Comparison of ENCODE assay signal across 8 cellular contexts in the genomic region with DNA sequence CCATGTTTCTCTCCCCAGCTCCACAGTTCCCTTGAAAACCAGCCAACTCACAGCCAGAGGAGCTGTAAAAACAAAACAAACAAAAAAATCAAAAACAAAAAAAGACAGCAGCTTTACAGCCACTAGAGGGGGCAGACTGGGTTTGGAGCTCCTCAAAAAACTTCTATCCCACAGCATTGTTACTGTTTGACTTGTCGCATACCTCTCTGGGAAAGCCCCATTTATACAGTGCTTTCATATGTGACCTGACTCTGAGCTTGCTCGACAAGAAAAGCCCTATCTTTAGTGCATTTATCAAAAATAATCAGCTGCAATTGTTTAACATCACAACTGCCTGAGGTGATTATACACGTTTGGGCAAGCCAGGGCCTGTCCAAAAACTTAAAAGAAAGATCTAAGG. TPM values are rescaled to one million over a fixed set of nuclear protein-coding genes. Genes with fewer than 3 reads are reported as not detected.
DNase-seq lines count a peak whose midpoint lies in the region; ATAC-seq and TF ChIP-seq lines count a peak whose summit lies in the region.

No MANE protein-coding gene starts in this region.

- H3K27ac Mint-ChIP-seq in CD4-positive, alpha-beta memory T cell: no peak overlapping the region

- H3K4me1 Mint-ChIP-seq in CD4-positive, alpha-beta memory T cell: no peaks in the 10 kb centered on the region

- H3K4me2 ChIP-seq in osteoblast (ENCODE audit: insufficient read depth, low read length): no peak overlapping the region

- no peaks in the 10 kb centered on the region for H4K20me1 ChIP-seq in osteoblast (ENCODE audit: insufficient read depth, low read length)

- no peaks in the 10 kb centered on the region for H3K9me3 Mint-ChIP-seq in CD4-positive, alpha-beta memory T cell

- intact Hi-C loops in CD4-positive, alpha-beta memory T cell (cut with micrococcal nuclease): no loop called here

- no peak overlapping the region for H3K4me3 ChIP-seq in CD4-positive, alpha-beta memory T cell (ENCODE audit: low read length in 2 of 2)
- H3K4me3 ChIP-seq in osteoblast (ENCODE audit: insufficient read depth, low read length): no peak overlapping the region

- peaks cover 2 to 7% of the 10 kb centered on the region in 2 donors for H3K27me3 Mint-ChIP-seq in CD4-positive, alpha-beta memory T cell

- DNase-seq in CD4-positive, alpha-beta memory T cell: peak in 3 of 5 donors; percentile 7 to 20 (median 9)
- DNase-seq in NCI-H2171 treated with DMSO at 0.1 percent for 48 hours (lab: John Stamatoyannopoulos, UW): peak; percentile 64
- DNase-seq in dermis microvascular lymphatic vessel endothelial cell (ENCODE audit: low read depth in 2 of 2): peak; percentile 60 to 76
- peak; percentile 35 for DNase-seq in osteoblast (ENCODE audit: insufficient read length, low spot score, missing footprints)
- no peak for DNase-seq in DMS153 treated with DMSO at 0.1 percent for 48 hours (lab: John Stamatoyannopoulos, UW; ENCODE audit: unreplicated experiment)
- DNase-seq in DMS153 (lab: John Stamatoyannopoulos, UW): no peak

- no peak overlapping the region for H3K27ac ChIP-seq in CD4-positive, alpha-beta memory T cell (ENCODE audit: low read depth, low read length)
- H3K27ac ChIP-seq in osteoblast (ENCODE audit: low read depth, low read length): no peak overlapping the region

- TF ChIP-seq CTCF in osteoblast (IDR thresholded peaks at IDR 0.05; ENCODE audit: extremely low read depth, low read depth, low read length): peak; percentile 75

- H3K79me2 ChIP-seq in osteoblast (ENCODE audit: insufficient read depth, low read length): no peaks in the 10 kb centered on the region

- H2AFZ ChIP-seq in osteoblast (ENCODE audit: low read length): peak overlapping the region; percentile 10

- no peaks in the 10 kb centered on the region for H3K9me3 ChIP-seq in CD4-positive, alpha-beta memory T cell (ENCODE audit: control insufficient read depth in 1 of 2, low read length in 2 of 2)
- no peaks in the 10 kb centered on the region for H3K9me3 ChIP-seq in osteoblast (ENCODE audit: low read depth, low read length)

- ATAC-seq in GM18519 (IDR thresholded peaks at IDR 0.05; ENCODE audit: low FRiP score, unreplicated experiment) (peak; percentile 98), HG02870 (IDR thresholded peaks at IDR 0.05; ENCODE audit: unreplicated experiment) (peak; percentile 100)

- no peaks in the 10 kb centered on the region for H3K27me3 ChIP-seq in CD4-positive, alpha-beta memory T cell (ENCODE audit: insufficient read depth, low read length)
- H3K27me3 ChIP-seq in osteoblast (ENCODE audit: insufficient read depth, low read length): peaks cover 3% of the 10 kb centered on the region

- H3K36me3 Mint-ChIP-seq in CD4-positive, alpha-beta memory T cell: no peaks in the 10 kb centered on the region

- POLR2A ChIA-PET in CD4-positive, alpha-beta memory T cell (lab: Charles Lee; ENCODE audit: partially characterized antibody): no interaction called here

- H3K4me3 Mint-ChIP-seq in CD4-positive, alpha-beta memory T cell: no peak overlapping the region

- CTCF ChIA-PET in CD4-positive, alpha-beta memory T cell (lab: Charles Lee; ENCODE audit: partially characterized antibody): interaction anchor here (2.0 kb wide), 1 partner anchor 22 kb away, joined by 6 read pairs; a partner anchor contains a TSS

- no peaks in the 10 kb centered on the region for H3K36me3 ChIP-seq in CD4-positive, alpha-beta memory T cell (ENCODE audit: insufficient read depth, low read length)
- H3K36me3 ChIP-seq in osteoblast (ENCODE audit: insufficient read depth, low read length): no peaks in the 10 kb centered on the region

- no peaks in the 10 kb centered on the region for H3K4me1 ChIP-seq in CD4-positive, alpha-beta memory T cell (ENCODE audit: insufficient read depth, low read length)
- no peaks in the 10 kb centered on the region for H3K4me1 ChIP-seq in osteoblast (ENCODE audit: insufficient read depth, low read length)

RNA-seq across cellular contexts. Expression of a gene that starts 21.6 kb away (rescaled TPM):
- total RNA-seq in CD4-positive, alpha-beta memory T cell: 1 to 10 TPM in 1 of 2 experiments, under 1 TPM in 1; 0.93 to 1.2 TPM
- 1 to 10 TPM; 3.9 to 4.1 TPM for polyA plus RNA-seq in CD4-positive, alpha-beta memory T cell
- 42.2 and 67.5 TPM in 2 replicates for total RNA-seq in dermis microvascular lymphatic vessel endothelial cell
- total RNA-seq in osteoblast: 37.3 and 38.0 TPM in 2 replicates

RNA-seq across cellular contexts. Expression of a gene that starts 29.0 kb away (rescaled TPM):
- not detected for total RNA-seq in CD4-positive, alpha-beta memory T cell
- polyA plus RNA-seq in CD4-positive, alpha-beta memory T cell: not detected
- total RNA-seq in dermis microvascular lymphatic vessel endothelial cell (1.9 and 4.0 TPM in 2 replicates), osteoblast (36.9 and 38.6 TPM in 2 replicates)

RNA-seq across cellular contexts. Expression of a gene that starts 30.3 kb away (rescaled TPM):
- not detected for total RNA-seq in CD4-positive, alpha-beta memory T cell
- not detected for polyA plus RNA-seq in CD4-positive, alpha-beta memory T cell
- not detected in 2 replicates for total RNA-seq in dermis microvascular lymphatic vessel endothelial cell
- total RNA-seq in osteoblast: not detected in 2 replicates

Comparison
In these comparisons a context has a peak if more than half of its experiments do, and no peak if none do; other contexts are left out.
1. DNase-seq: peak in CD4-positive, alpha-beta memory T cell (3 of 5), NCI-H2171 treated with DMSO at 0.1 percent for 48 hours (single experiment), dermis microvascular lymphatic vessel endothelial cell (2 of 2) and osteoblast (single experiment); none in DMS153 treated with DMSO at 0.1 percent for 48 hours (single experiment) and DMS153 (single experiment).
2. RNA of a gene that starts 21.6 kb away (total RNA-seq): 42.2 to 67.5 TPM in dermis microvascular lymphatic vessel endothelial cell and 37.3 to 38.0 TPM in osteoblast; 0.93 to 1.2 TPM in CD4-positive, alpha-beta memory T cell; every median in the first group is over 10 times any median in the second.